In the genomic region with DNA sequence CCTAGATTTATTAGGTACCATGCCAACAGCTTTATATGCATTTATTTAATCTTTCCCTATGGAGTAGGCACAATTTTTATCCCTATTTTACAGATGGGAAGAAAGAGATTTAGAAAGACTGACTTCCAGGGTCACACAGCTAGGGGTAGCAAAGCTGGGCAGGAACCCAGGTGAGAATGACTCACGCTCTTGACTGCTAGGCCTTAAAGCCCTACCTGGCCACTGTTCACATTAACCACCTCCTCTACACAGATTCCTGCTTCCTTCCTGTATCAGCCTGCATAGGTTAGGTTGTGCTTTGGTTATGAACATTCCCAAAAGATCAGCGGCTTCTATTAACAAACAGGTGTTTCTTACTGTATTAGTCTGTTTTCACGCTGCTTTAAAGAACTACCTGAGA, we compare ENCODE assay signal across 29 cellular contexts. TPM values are rescaled to one million over a fixed set of nuclear protein-coding genes. Genes with fewer than 3 reads are reported as not detected.
A peak's percentile ranks its signal among the peaks of the same experiment; 100 is the strongest.
DNase-seq lines count a peak whose midpoint lies in the region; FAIRE-seq and TF ChIP-seq lines count a peak whose summit lies in the region.
"Had no signal": no experiment of that assay in that cellular context is flagged by ENCODE, and none has a peak within 500 bp of the region (broad histone marks: within the 10 kb centered on the region; RNA-seq: fewer than 3 reads in every experiment).

No MANE protein-coding gene starts in this region.

- no peak overlapping the region for H3K4me3 Mint-ChIP-seq in Calu3 (ENCODE audit: low read depth, unreplicated experiment)
- H3K4me3 Mint-ChIP-seq: activated CD4-positive, alpha-beta memory T cell treated with anti-CD3 and anti-CD28 coated beads, Interleukin-2, amount 10 ng/mL, durations not matched to agents 7 days and 5 days; activated naive CD4-positive, alpha-beta T cell treated with anti-CD3 and anti-CD28 coated beads, Interleukin-2, amount 10 ng/mL, durations not matched to agents 7 days and 5 days; CD4-positive, alpha-beta memory T cell; IgD-negative memory B cell; nephron; T-helper 2 cell treated with Interferon-gamma antibody and Interleukin-4, amounts not matched to agents 5 μg/mL and 100 μg/mL, for 36 hours had no signal

- H3K27ac ChIP-seq in caudate nucleus (ENCODE audit: low read depth, low read length), result no peak overlapping the region
- H3K27ac ChIP-seq: adrenal gland, body of pancreas, lower lobe of right lung, psoas muscle, tibial artery had no signal

- no peaks in the 10 kb centered on the region for H3K27me3 Mint-ChIP-seq in Calu3 (ENCODE audit: unreplicated experiment)
- H3K27me3 Mint-ChIP-seq: activated CD4-positive, alpha-beta memory T cell treated with anti-CD3 and anti-CD28 coated beads, Interleukin-2, amount 10 ng/mL, durations not matched to agents 7 days and 5 days; activated naive CD4-positive, alpha-beta T cell treated with anti-CD3 and anti-CD28 coated beads, Interleukin-2, amount 10 ng/mL, durations not matched to agents 7 days and 5 days; CD4-positive, alpha-beta memory T cell; IgD-negative memory B cell had no signal

- H3K4me1 Mint-ChIP-seq in Calu3 (ENCODE audit: low read depth, unreplicated experiment), result peaks cover 12% of the 10 kb centered on the region
- H3K4me1 Mint-ChIP-seq: activated CD4-positive, alpha-beta memory T cell treated with anti-CD3 and anti-CD28 coated beads, Interleukin-2, amount 10 ng/mL, durations not matched to agents 7 days and 5 days; activated naive CD4-positive, alpha-beta T cell treated with anti-CD3 and anti-CD28 coated beads, Interleukin-2, amount 10 ng/mL, durations not matched to agents 7 days and 5 days; CD4-positive, alpha-beta memory T cell; IgD-negative memory B cell; nephron had no signal

- TF ChIP-seq CTCF in Calu3 (IDR thresholded peaks at IDR 0.05; ENCODE audit: unreplicated experiment) (no peak), bronchial epithelial cell (IDR thresholded peaks at IDR 0.05; ENCODE audit: insufficient read depth, low read length, severe bottlenecking) (no peak)

- no TSS peak for BruUV-seq in Calu3 (replicated peaks; lab: Mats Ljungman, UMichigan)

- CTCF ChIA-PET in Calu3 (lab: Charles Lee), result no interaction called here

- H3K36me3 Mint-ChIP-seq in Calu3 (ENCODE audit: insufficient read depth, unreplicated experiment), result no peaks in the 10 kb centered on the region
- H3K36me3 Mint-ChIP-seq: activated naive CD4-positive, alpha-beta T cell treated with anti-CD3 and anti-CD28 coated beads, Interleukin-2, amount 10 ng/mL, durations not matched to agents 7 days and 5 days; CD4-positive, alpha-beta memory T cell; IgD-negative memory B cell had no signal

- no peak overlapping the region for H3K27ac Mint-ChIP-seq in Calu3 (ENCODE audit: unreplicated experiment)
- H3K27ac Mint-ChIP-seq: activated CD4-positive, alpha-beta memory T cell treated with anti-CD3 and anti-CD28 coated beads, Interleukin-2, amount 10 ng/mL, durations not matched to agents 7 days and 5 days; activated naive CD4-positive, alpha-beta T cell treated with anti-CD3 and anti-CD28 coated beads, Interleukin-2, amount 10 ng/mL, durations not matched to agents 7 days and 5 days; CD4-positive, alpha-beta memory T cell; IgD-negative memory B cell; nephron; T-helper 2 cell treated with Interferon-gamma antibody and Interleukin-4, amounts not matched to agents 5 μg/mL and 100 μg/mL, for 36 hours had no signal

- no peaks in the 10 kb centered on the region for H3K9me3 Mint-ChIP-seq in Calu3 (ENCODE audit: low read depth, unreplicated experiment)
- H3K9me3 Mint-ChIP-seq: activated CD4-positive, alpha-beta memory T cell treated with anti-CD3 and anti-CD28 coated beads, Interleukin-2, amount 10 ng/mL, durations not matched to agents 7 days and 5 days; activated naive CD4-positive, alpha-beta T cell treated with anti-CD3 and anti-CD28 coated beads, Interleukin-2, amount 10 ng/mL, durations not matched to agents 7 days and 5 days; IgD-negative memory B cell; nephron; T-helper 2 cell treated with Interferon-gamma antibody and Interleukin-4, amounts not matched to agents 5 μg/mL and 100 μg/mL, for 36 hours had no signal

- intact Hi-C loops in Calu3 (cut with micrococcal nuclease; ENCODE audit: unreplicated experiment), result no loop called here

- no peak for FAIRE-seq in bronchial epithelial cell (lab: Jason Lieb, UNC)
- FAIRE-seq: endothelial cell of umbilical vein, GM12891 had no signal

- H3K27me3 ChIP-seq in bronchial epithelial cell (ENCODE audit: control insufficient read depth, insufficient read depth, low read length), result no peaks in the 10 kb centered on the region
- H3K27me3 ChIP-seq: adrenal gland, body of pancreas, tibial artery had no signal

- DNase-seq in Calu3 (peak; percentile 23), HPDE6-E6E7 (ENCODE audit: extremely low spot score) (peak; percentile 11), bronchial epithelial cell (ENCODE audit: low read depth) (peak; percentile 65), iPS DF 4.7 (ENCODE audit: extremely low read depth, low spot score) (peak; percentile 5), caudate nucleus (lab: John Stamatoyannopoulos, UW) (no peak), HCEC 1CT (no peak), COR-L47 (lab: John Stamatoyannopoulos, UW) (no peak)
- no peak for DNase-seq in activated CD4-positive, alpha-beta T cell treated with anti-CD3 and anti-CD28 coated beads, Interleukin-2, amount 50 U/mL, for 4 hours
- DNase-seq: activated CD4-positive, alpha-beta memory T cell treated with anti-CD3 and anti-CD28 coated beads, Interleukin-2, amount 10 ng/mL, durations not matched to agents 7 days and 5 days; activated CD4-positive, alpha-beta T cell treated with anti-CD3 and anti-CD28 coated beads for 1 hour; activated CD8-positive, alpha-beta memory T cell treated with anti-CD3 and anti-CD28 coated beads, Interleukin-2, amount 50 U/mL, for 4 hours; activated naive CD4-positive, alpha-beta T cell treated with anti-CD3 and anti-CD28 coated beads, Interleukin-2, amount 10 ng/mL, durations not matched to agents 7 days and 5 days; AML-193; CD4-positive, alpha-beta memory T cell; kidney glomerular epithelial cell; lower lobe of right lung; NCI-H187; NCI-H524 treated with DMSO at 0.1 percent for 48 hours; psoas muscle; SHP77; stimulated activated CD4-positive, alpha-beta T cell treated with anti-CD3 and anti-CD28 coated beads, Interleukin-4, amount 100 ng/mL, for 24 hours; tibial artery had no signal

- no peaks in the 10 kb centered on the region for H3K36me3 ChIP-seq in bronchial epithelial cell (ENCODE audit: control insufficient read depth, insufficient read depth, low read length)
- H3K36me3 ChIP-seq: adrenal gland, lower lobe of right lung had no signal

- H3K4me3 ChIP-seq in bronchial epithelial cell (ENCODE audit: low read depth, low read length), result no peak overlapping the region
- H3K4me3 ChIP-seq: adrenal gland, body of pancreas, lower lobe of right lung, psoas muscle, tibial artery had no signal

RNA-seq across cellular contexts. Expression of gene DNAJC6, which starts 53.2 kb away (rescaled TPM):
- total RNA-seq in Calu3 (2022), result 2.9 and 3.1 TPM in 2 replicates
- total RNA-seq in bronchial epithelial cell, result 1.9 and 2.1 TPM in 2 replicates

RNA-seq across cellular contexts. Expression of gene LEPR, which starts 57.9 kb away (rescaled TPM):
- total RNA-seq in Calu3 (2022) (2.1 and 3.5 TPM in 2 replicates), bronchial epithelial cell (9.5 and 15.5 TPM in 2 replicates)

RNA-seq across cellular contexts. Expression of gene LEPROT, which starts 57.9 kb away (rescaled TPM):
- total RNA-seq in Calu3 (2022) (68.7 and 70.8 TPM in 2 replicates), bronchial epithelial cell (27.9 and 37.4 TPM in 2 replicates)

Comparison
In these comparisons a context has a peak if more than half of its experiments do, and no peak if none do; other contexts are left out.
1. DNase-seq: peak in Calu3 (single experiment), HPDE6-E6E7 (single experiment), bronchial epithelial cell (single experiment) and iPS DF 4.7 (single experiment); none in activated CD4-positive, alpha-beta T cell treated with anti-CD3 and anti-CD28 coated beads, Interleukin-2, amount 50 U/mL, for 4 hours (0 of 2), caudate nucleus (0 of 61), HCEC 1CT (single experiment) and COR-L47 (single experiment).